In the genomic region with DNA sequence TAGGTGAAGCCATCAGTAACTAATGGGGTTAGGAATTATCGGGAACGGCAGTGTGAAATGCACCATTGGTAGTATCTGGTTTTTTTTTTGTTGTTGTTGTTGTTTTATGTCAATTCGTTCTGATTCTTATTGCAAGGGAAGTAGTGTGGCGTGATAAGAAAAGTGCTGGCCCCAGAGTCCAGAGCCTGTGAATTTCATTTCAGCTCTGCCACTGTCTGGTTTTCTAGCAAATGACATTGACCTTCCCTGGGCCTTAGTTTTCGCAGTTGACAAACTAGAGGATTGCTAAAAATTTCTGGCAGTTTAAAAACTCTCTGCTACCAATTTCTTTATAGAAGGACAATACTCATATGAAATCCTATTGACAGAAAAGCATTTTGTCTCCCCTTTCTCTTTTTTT, we compare ENCODE assay signal across 15 cellular contexts.
"Had no signal": no experiment of that assay in that cellular context is flagged by ENCODE, and none has a peak within 500 bp of the region (broad histone marks: within the 10 kb centered on the region; RNA-seq: fewer than 3 reads in every experiment).

No MANE protein-coding gene starts in this region.

- H3K27me3 ChIP-seq: ascending aorta, SJSA1 had no signal

- H3K27ac Mint-ChIP-seq: activated CD8-positive, alpha-beta T cell treated with anti-CD3 and anti-CD28 coated beads for 36 hours; nephron progenitor cell; stimulated activated effector memory CD8-positive, alpha-beta T cell treated with anti-CD3 and anti-CD28 coated beads, Interleukin-12 subunit alpha, Interleukin-12 subunit beta, amount 100 ng/mL, for 72 hours; type B pancreatic cell had no signal

- DNase-seq: activated CD4-positive, alpha-beta T cell treated with anti-CD3 and anti-CD28 coated beads for 4 hours; activated CD8-positive, alpha-beta memory T cell treated with anti-CD3 and anti-CD28 coated beads, Interleukin-2, amount 50 U/mL, for 48 hours; activated CD8-positive, alpha-beta T cell treated with anti-CD3 and anti-CD28 coated beads for 36 hours; activated naive CD4-positive, alpha-beta T cell; effector CD4-positive, alpha-beta T cell; hippocampal formation; nephron progenitor cell; T-helper 1 cell; WERI-Rb-1 had no signal

- H3K4me3 ChIP-seq: ascending aorta, coronary artery, SJSA1, smooth muscle cell had no signal

- H3K4me1 Mint-ChIP-seq: stimulated activated effector memory CD8-positive, alpha-beta T cell treated with anti-CD3 and anti-CD28 coated beads, Interleukin-12 subunit alpha, Interleukin-12 subunit beta, amount 100 ng/mL, for 72 hours had no signal

- H3K9me3 Mint-ChIP-seq: activated CD8-positive, alpha-beta T cell treated with anti-CD3 and anti-CD28 coated beads for 36 hours; nephron progenitor cell; stimulated activated effector memory CD8-positive, alpha-beta T cell treated with anti-CD3 and anti-CD28 coated beads, Interleukin-12 subunit alpha, Interleukin-12 subunit beta, amount 100 ng/mL, for 72 hours; type B pancreatic cell had no signal

- H3K4me3 Mint-ChIP-seq: activated CD8-positive, alpha-beta T cell treated with anti-CD3 and anti-CD28 coated beads for 36 hours; nephron progenitor cell; stimulated activated effector memory CD8-positive, alpha-beta T cell treated with anti-CD3 and anti-CD28 coated beads, Interleukin-12 subunit alpha, Interleukin-12 subunit beta, amount 100 ng/mL, for 72 hours; type B pancreatic cell had no signal

- ATAC-seq: activated CD8-positive, alpha-beta T cell treated with anti-CD3 and anti-CD28 coated beads for 36 hours; stimulated activated effector memory CD8-positive, alpha-beta T cell treated with anti-CD3 and anti-CD28 coated beads, Interleukin-12 subunit alpha, Interleukin-12 subunit beta, amount 100 ng/mL, for 72 hours had no signal

- H3K9me3 ChIP-seq: ascending aorta, SJSA1 had no signal

- H3K27ac ChIP-seq: ascending aorta, SJSA1, WERI-Rb-1 had no signal

- H3K4me1 ChIP-seq: SJSA1 had no signal

- H3K36me3 Mint-ChIP-seq: stimulated activated effector memory CD8-positive, alpha-beta T cell treated with anti-CD3 and anti-CD28 coated beads, Interleukin-12 subunit alpha, Interleukin-12 subunit beta, amount 100 ng/mL, for 72 hours had no signal

- H3K36me3 ChIP-seq: ascending aorta, SJSA1, WERI-Rb-1 had no signal

- H3K27me3 Mint-ChIP-seq: activated CD8-positive, alpha-beta T cell treated with anti-CD3 and anti-CD28 coated beads for 36 hours; type B pancreatic cell had no signal
